16 cellular contexts compared by ENCODE assay signal in the genomic region with DNA sequence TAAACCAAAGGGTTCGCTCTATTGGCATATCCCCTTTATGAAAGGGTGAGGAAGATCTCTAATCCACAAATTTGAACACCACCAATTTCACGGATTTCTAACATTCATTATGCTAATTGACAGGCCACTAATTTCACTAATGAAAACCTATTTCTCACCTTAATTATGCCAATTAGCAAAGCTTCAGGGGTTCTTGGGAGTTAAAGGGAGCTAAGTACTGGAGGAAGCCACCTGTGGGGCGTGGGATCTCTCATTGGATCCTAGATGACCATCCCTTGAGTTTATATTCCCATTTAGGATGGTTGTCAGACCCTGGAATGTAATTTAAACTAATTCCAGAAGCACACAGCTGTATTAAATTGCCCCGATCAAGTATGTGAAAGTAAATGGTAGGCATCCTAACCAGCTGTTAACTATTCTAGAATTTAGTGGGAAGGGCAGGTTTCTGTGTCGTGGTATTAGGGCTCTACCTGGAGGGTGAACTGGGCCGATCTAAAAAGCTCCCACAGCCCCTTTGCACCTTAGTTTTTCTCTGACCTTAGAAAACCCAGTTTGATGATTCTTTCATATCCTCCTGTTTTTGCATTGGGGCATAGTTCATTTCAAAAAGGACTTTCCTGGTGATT.
A peak's percentile ranks its signal among the peaks of the same experiment; 100 is the strongest.
DNase-seq lines count a peak whose midpoint lies in the region; ATAC-seq and TF ChIP-seq lines count a peak whose summit lies in the region.
"Had no signal": no experiment of that assay in that cellular context is flagged by ENCODE, and none has a peak within 500 bp of the region (broad histone marks: within the 10 kb centered on the region; RNA-seq: fewer than 3 reads in every experiment).

No MANE protein-coding gene starts in this region.

- H3K4me1 ChIP-seq in ascending aorta (peaks cover 25 to 60% of the 10 kb centered on the region in 2 donors), thyroid gland (peaks cover 74 to 77% of the 10 kb centered on the region in 2 donors)
- H3K4me1 ChIP-seq: body of pancreas had no signal

- H3K27ac ChIP-seq in KOPT-K1 (ENCODE audit: low read depth, low read length, poor library complexity, severe bottlenecking), result peak overlapping the region; percentile 11
- peak overlapping the region; percentile 42 to 91 for H3K27ac ChIP-seq in ascending aorta
- peak overlapping the region; percentile 89 to 94 (median 91) for H3K27ac ChIP-seq in thyroid gland
- H3K27ac ChIP-seq: body of pancreas, RWPE1 had no signal

- no peaks in the 10 kb centered on the region for H3K9me3 ChIP-seq in KOPT-K1 (ENCODE audit: insufficient read depth, low read length, poor library complexity, severe bottlenecking)
- H3K9me3 ChIP-seq in ascending aorta, result no peaks in the 10 kb centered on the region
- no peaks in the 10 kb centered on the region for H3K9me3 ChIP-seq in thyroid gland
- H3K9me3 ChIP-seq: body of pancreas had no signal

- H3K27ac Mint-ChIP-seq in mesothelial cell of epicardium, result peak overlapping the region; percentile 40
- H3K27ac Mint-ChIP-seq: activated naive CD4-positive, alpha-beta T cell treated with anti-CD3 and anti-CD28 coated beads for 36 hours had no signal

- ATAC-seq in GM18519 (IDR thresholded peaks at IDR 0.05; ENCODE audit: low FRiP score, unreplicated experiment), result no peak
- ATAC-seq: body of pancreas, T-helper 17 cell had no signal

- TF ChIP-seq CTCF in ascending aorta (IDR thresholded peaks at IDR 0.05) (no peak), mesothelial cell of epicardium (IDR thresholded peaks at IDR 0.05; ENCODE audit: unreplicated experiment) (no peak), thyroid gland (IDR thresholded peaks at IDR 0.05) (no peak)

- WGBS in thyroid gland, 2 donors, result 89 to 95% methylated on average over 6 of the region's 6 CpGs

- H3K4me3 Mint-ChIP-seq in mesothelial cell of epicardium, result no peak overlapping the region
- H3K4me3 Mint-ChIP-seq: activated naive CD4-positive, alpha-beta T cell treated with anti-CD3 and anti-CD28 coated beads for 36 hours; T-helper 17 cell had no signal

- H3K27me3 Mint-ChIP-seq in mesothelial cell of epicardium (ENCODE audit: low read depth), result peaks cover 2% of the 10 kb centered on the region
- H3K27me3 Mint-ChIP-seq: T-helper 17 cell had no signal

- intact Hi-C loops in ascending aorta (cut with DNase I), result no loop called here
- intact Hi-C loops in thyroid gland (cut with DNase I), result no loop called here

- H3K4me3 ChIP-seq in ascending aorta, result no peak overlapping the region
- H3K4me3 ChIP-seq in thyroid gland (replicated peaks in 1 of 3), result no peak overlapping the region
- H3K4me3 ChIP-seq: body of pancreas had no signal

- H3K36me3 Mint-ChIP-seq in mesothelial cell of epicardium, result no peaks in the 10 kb centered on the region

- H3K27me3 ChIP-seq in ascending aorta, result no peaks in the 10 kb centered on the region
- H3K27me3 ChIP-seq in thyroid gland, result no peaks in the 10 kb centered on the region
- H3K27me3 ChIP-seq: body of pancreas had no signal

- H3K9me3 Mint-ChIP-seq in mesothelial cell of epicardium, result no peaks in the 10 kb centered on the region
- H3K9me3 Mint-ChIP-seq: activated naive CD4-positive, alpha-beta T cell treated with anti-CD3 and anti-CD28 coated beads for 36 hours had no signal

- peaks cover 58% of the 10 kb centered on the region for H3K4me1 Mint-ChIP-seq in mesothelial cell of epicardium

- DNase-seq in ascending aorta (ENCODE audit: low spot score in 2 of 2) (no peak), mesothelial cell of epicardium (ENCODE audit: low spot score in 2 of 2, unreplicated experiment in 2 of 2) (no peak), thyroid gland (no peak), NOMO-1 (lab: John Stamatoyannopoulos, UW; ENCODE audit: unreplicated experiment in 2 of 2) (no peak), UCSD-AML1 (lab: John Stamatoyannopoulos, UW; ENCODE audit: unreplicated experiment) (no peak)
- DNase-seq: activated CD4-positive, alpha-beta T cell treated with anti-CD3 and anti-CD28 coated beads for 1 hour; activated CD8-positive, alpha-beta memory T cell treated with anti-CD3 and anti-CD28 coated beads, Interleukin-2, amount 50 U/mL, for 4 hours; activated naive CD4-positive, alpha-beta T cell treated with anti-CD3 and anti-CD28 coated beads for 36 hours; body of pancreas; NCI-H187; NCI-H510A treated with DMSO at 0.1 percent for 48 hours; stimulated activated naive CD4-positive, alpha-beta T cell; T-helper 17 cell had no signal

- peaks cover 50% of the 10 kb centered on the region for H3K36me3 ChIP-seq in KOPT-K1 (ENCODE audit: insufficient read depth, low read length)
- no peaks in the 10 kb centered on the region for H3K36me3 ChIP-seq in ascending aorta
- H3K36me3 ChIP-seq in thyroid gland, result no peaks in the 10 kb centered on the region

- no peak for TF ChIP-seq POLR2A in thyroid gland (IDR thresholded peaks at IDR 0.05)

Comparison
In these comparisons a context has a peak if more than half of its experiments do, and no peak if none do; other contexts are left out.
1. H3K27ac ChIP-seq: peak in every context shown above with its lines; median percentile 91 in thyroid gland; 66 in ascending aorta; 11 in KOPT-K1.